Comparison of ENCODE assay signal across 3 cellular contexts in the genomic region with DNA sequence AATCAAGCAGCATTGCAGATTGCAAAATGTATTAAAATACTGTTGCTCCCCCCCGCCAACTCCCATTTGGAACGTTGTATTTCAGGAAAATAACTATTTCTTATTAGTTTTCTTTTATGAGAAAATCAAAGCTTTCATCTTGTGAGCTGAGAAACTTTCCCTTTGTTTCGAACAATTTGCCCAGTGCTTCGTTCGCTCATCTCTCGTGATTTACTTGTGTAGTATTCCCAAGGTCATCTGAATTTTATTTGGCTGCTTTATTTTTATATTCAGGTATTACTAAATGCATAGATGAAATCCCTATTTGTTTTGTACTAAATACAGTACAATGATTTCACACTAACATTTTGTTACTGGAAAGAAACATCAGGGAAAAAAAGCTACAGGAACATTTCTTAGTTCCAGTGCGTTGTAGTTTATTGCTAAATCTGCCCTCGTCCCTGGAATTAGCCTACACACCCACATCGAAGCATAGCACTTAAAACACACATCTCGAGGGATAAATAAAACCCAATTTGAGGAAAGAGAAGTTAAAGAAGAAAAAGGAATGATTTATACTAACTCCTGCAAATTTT.
TF ChIP-seq lines count a peak whose summit lies in the region.

No MANE protein-coding gene starts in this region.

TF ChIP-seq in IMR-90, 13 proteins besides CTCF, POLR2A, EP300 and RAD21:
- peak; percentile 16; the same call in 1 of the 2 replicates for TF ChIP-seq CEBPB (IDR thresholded peaks at IDR 0.05; ENCODE audit: low read depth, low read length)
- no peak for TF ChIP-seq MXI1 (IDR thresholded peaks at IDR 0.05; ENCODE audit: borderline replicate concordance, low read depth, low read length)

TF ChIP-seq in GM12878, 131 proteins besides CTCF, POLR2A, EP300 and RAD21:
- TF ChIP-seq CHD1 (IDR thresholded peaks at IDR 0.05; ENCODE audit: low read depth, low read length) (no peak), RCOR1 (conservative IDR thresholded peaks at IDR 0.05; ENCODE audit: low read depth, low read length) (no peak), RAD51 (IDR thresholded peaks at IDR 0.05) (0 out of 2 replicates have a peak, but pooled peaks have one; percentile 17), MTA2 (IDR thresholded peaks at IDR 0.05; ENCODE audit: low read depth) (no peak), NFIC (IDR thresholded peaks at IDR 0.05; ENCODE audit: low read depth, low read length) (0 out of 2 replicates have a peak, but pooled peaks have one; percentile 18), HSF1 (IDR thresholded peaks at IDR 0.05; ENCODE audit: low read depth, low read length) (no peak), HDAC6 (IDR thresholded peaks at IDR 0.05; ENCODE audit: unreplicated experiment) (no peak), SREBF2 (IDR thresholded peaks at IDR 0.05; ENCODE audit: low read length) (no peak), POLR2AphosphoS2 (IDR thresholded peaks at IDR 0.05; ENCODE audit: low read depth, low read length) (no peak), POU2F2 (IDR thresholded peaks at IDR 0.05; ENCODE audit: borderline replicate concordance, low read depth, low read length) (no peak), SIN3A (IDR thresholded peaks at IDR 0.05; ENCODE audit: low read depth, low read length) (no peak), PML (IDR thresholded peaks at IDR 0.05; ENCODE audit: low read length) (0 out of 2 replicates have a peak, but pooled peaks have one; percentile 2)
- TF ChIP-seq, protein P1, sequence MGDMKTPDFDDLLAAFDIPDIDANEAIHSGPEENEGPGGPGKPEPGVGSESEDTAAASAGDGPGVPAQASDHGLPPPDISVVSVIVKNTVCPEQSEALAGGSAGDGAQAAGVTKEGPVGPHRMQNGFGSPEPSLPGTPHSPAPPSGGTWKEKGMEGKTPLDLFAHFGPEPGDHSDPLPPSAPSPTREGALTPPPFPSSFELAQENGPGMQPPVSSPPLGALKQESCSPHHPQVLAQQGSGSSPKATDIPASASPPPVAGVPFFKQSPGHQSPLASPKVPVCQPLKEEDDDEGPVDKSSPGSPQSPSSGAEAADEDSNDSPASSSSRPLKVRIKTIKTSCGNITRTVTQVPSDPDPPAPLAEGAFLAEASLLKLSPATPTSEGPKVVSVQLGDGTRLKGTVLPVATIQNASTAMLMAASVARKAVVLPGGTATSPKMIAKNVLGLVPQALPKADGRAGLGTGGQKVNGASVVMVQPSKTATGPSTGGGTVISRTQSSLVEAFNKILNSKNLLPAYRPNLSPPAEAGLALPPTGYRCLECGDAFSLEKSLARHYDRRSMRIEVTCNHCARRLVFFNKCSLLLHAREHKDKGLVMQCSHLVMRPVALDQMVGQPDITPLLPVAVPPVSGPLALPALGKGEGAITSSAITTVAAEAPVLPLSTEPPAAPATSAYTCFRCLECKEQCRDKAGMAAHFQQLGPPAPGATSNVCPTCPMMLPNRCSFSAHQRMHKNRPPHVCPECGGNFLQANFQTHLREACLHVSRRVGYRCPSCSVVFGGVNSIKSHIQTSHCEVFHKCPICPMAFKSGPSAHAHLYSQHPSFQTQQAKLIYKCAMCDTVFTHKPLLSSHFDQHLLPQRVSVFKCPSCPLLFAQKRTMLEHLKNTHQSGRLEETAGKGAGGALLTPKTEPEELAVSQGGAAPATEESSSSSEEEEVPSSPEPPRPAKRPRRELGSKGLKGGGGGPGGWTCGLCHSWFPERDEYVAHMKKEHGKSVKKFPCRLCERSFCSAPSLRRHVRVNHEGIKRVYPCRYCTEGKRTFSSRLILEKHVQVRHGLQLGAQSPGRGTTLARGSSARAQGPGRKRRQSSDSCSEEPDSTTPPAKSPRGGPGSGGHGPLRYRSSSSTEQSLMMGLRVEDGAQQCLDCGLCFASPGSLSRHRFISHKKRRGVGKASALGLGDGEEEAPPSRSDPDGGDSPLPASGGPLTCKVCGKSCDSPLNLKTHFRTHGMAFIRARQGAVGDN (IDR thresholded peaks at IDR 0.05) = no peak
- TF ChIP-seq, protein P2, sequence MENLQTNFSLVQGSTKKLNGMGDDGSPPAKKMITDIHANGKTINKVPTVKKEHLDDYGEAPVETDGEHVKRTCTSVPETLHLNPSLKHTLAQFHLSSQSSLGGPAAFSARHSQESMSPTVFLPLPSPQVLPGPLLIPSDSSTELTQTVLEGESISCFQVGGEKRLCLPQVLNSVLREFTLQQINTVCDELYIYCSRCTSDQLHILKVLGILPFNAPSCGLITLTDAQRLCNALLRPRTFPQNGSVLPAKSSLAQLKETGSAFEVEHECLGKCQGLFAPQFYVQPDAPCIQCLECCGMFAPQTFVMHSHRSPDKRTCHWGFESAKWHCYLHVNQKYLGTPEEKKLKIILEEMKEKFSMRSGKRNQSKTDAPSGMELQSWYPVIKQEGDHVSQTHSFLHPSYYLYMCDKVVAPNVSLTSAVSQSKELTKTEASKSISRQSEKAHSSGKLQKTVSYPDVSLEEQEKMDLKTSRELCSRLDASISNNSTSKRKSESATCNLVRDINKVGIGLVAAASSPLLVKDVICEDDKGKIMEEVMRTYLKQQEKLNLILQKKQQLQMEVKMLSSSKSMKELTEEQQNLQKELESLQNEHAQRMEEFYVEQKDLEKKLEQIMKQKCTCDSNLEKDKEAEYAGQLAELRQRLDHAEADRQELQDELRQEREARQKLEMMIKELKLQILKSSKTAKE (IDR thresholded peaks at IDR 0.05; ENCODE audit: low read depth, poor library complexity, severe bottlenecking) = no peak

TF ChIP-seq in HepG2, 621 proteins besides CTCF, POLR2A, EP300 and RAD21:
- TF ChIP-seq HMGA1 (CRISPR knock-in tag; conservative IDR thresholded peaks at IDR 0.05) = no peak
- no peak for TF ChIP-seq CCDC6 (CRISPR knock-in tag; IDR thresholded peaks at IDR 0.05)
- TF ChIP-seq ATF4 (CRISPR knock-in tag; IDR thresholded peaks at IDR 0.05) = no peak
- no peak for TF ChIP-seq MZF1 (CRISPR knock-in tag; IDR thresholded peaks at IDR 0.05; ENCODE audit: borderline replicate concordance)
- TF ChIP-seq ZNF772 (CRISPR knock-in tag; IDR thresholded peaks at IDR 0.05) = 0 out of 2 replicates have a peak, but pooled peaks have one; percentile 4
- no peak for TF ChIP-seq XRCC5 (optimal IDR thresholded peaks at IDR 0.05; ENCODE audit: low read length)
- no peak for TF ChIP-seq SKI (IDR thresholded peaks at IDR 0.05; ENCODE audit: partially characterized antibody)
TF ChIP-seq in HepG2: peak in this region for 1.
